In the genomic region with DNA sequence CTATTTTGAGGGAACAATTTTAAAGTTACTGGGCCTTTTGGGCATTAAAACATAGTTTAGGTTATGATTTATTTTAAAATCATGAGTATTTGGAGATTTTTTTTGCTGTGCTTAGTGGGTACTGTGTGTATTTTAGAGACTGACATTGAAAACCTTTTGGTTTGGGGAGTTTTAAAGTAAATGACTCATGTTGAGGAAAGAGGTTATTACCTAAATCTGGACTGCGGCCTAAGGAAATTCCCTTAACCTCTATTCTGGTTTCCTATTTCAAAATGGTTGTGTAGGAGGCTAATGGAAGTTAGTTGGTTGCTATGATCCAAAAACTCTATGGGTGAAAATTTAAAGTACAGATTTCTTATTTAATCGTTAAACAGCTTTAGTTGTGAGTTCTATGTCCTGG, we compare ENCODE assay signal across 10 cellular contexts. TPM values are rescaled to one million over a fixed set of nuclear protein-coding genes. Genes with fewer than 3 reads are reported as not detected.
DNase-seq lines count a peak whose midpoint lies in the region; ATAC-seq and TF ChIP-seq lines count a peak whose summit lies in the region.
"Had no signal": no experiment of that assay in that cellular context is flagged by ENCODE, and none has a peak within 500 bp of the region (broad histone marks: within the 10 kb centered on the region; RNA-seq: fewer than 3 reads in every experiment).

No MANE protein-coding gene starts in this region.

- ATAC-seq in HG03432 (IDR thresholded peaks at IDR 0.05; ENCODE audit: unreplicated experiment), result peak; percentile 79

- H3K4me3 ChIP-seq in AG09309 (ENCODE audit: control insufficient read depth, low read depth, low read length), result no peak overlapping the region
- no peak overlapping the region for H3K4me3 ChIP-seq in epithelial cell of esophagus (ENCODE audit: low read length)
- H3K4me3 ChIP-seq in spleen, result no peak overlapping the region
- H3K4me3 ChIP-seq: skin epidermis had no signal

- H3K36me3 ChIP-seq in spleen, result no peaks in the 10 kb centered on the region

- no peaks in the 10 kb centered on the region for H3K4me1 ChIP-seq in spleen

- intact Hi-C loops in spleen (cut with DNase I; ENCODE audit: low total_unique reads), result no loop called here

- TF ChIP-seq CTCF in AG09309 (IDR thresholded peaks at IDR 0.05; ENCODE audit: control insufficient read depth, insufficient read depth, low read depth, low read length, missing control alignments) (no peak), GM20000 (IDR thresholded peaks at IDR 0.05; ENCODE audit: extremely low read depth, missing control alignments) (no peak), epithelial cell of esophagus (IDR thresholded peaks at IDR 0.05; ENCODE audit: insufficient read depth, low read depth, low read length, missing control alignments) (no peak), spleen (IDR thresholded peaks at IDR 0.05 in 8 of 11, conservative IDR thresholded peaks at IDR 0.05 in 3 of 11) (no peak)

- 70 to 87% (median 77%) methylated on average over 2 of the region's 2 CpGs for WGBS in spleen, 5 donors

- no peak for TF ChIP-seq POLR2A in spleen (IDR thresholded peaks at IDR 0.05)

- H3K27ac ChIP-seq in spleen, result no peak overlapping the region
- H3K27ac ChIP-seq: skin epidermis had no signal

- no peaks in the 10 kb centered on the region for H3K9me3 ChIP-seq in spleen

- no peaks in the 10 kb centered on the region for H3K27me3 ChIP-seq in spleen (replicated peaks in 1 of 7)

- peak; percentile 24 for DNase-seq in AG09309 (ENCODE audit: low read depth)
- DNase-seq in GM20000 (ENCODE audit: low spot score), result peak; percentile 12
- peak; percentile 42 for DNase-seq in epithelial cell of esophagus (ENCODE audit: low read depth)
- DNase-seq in Kasumi-1 (lab: John Stamatoyannopoulos, UW), result no peak
- no peak for DNase-seq in spleen
- DNase-seq in AG20443 (ENCODE audit: low spot score), result no peak
- DNase-seq in SKM-1 treated with dmso at 0.1 percent for 144 hours (lab: John Stamatoyannopoulos, UW; ENCODE audit: unreplicated experiment), result no peak
- DNase-seq: midbrain had no signal

RNA-seq across cellular contexts. Expression of a gene that starts 57.3 kb away (rescaled TPM):
- 10 to 100 TPM; 12.4 to 26.9 (median 17.3) TPM for total RNA-seq in spleen
- 1 to 10 TPM; 4.0 to 5.6 (median 4.5) TPM for polyA plus RNA-seq in spleen

Comparison
In these comparisons a context has a peak if more than half of its experiments do, and no peak if none do; other contexts are left out.
1. DNase-seq: peak in AG09309 (single experiment), GM20000 (single experiment) and epithelial cell of esophagus (single experiment); none in Kasumi-1 (0 of 2), spleen (single experiment), AG20443 (single experiment) and SKM-1 treated with dmso at 0.1 percent for 144 hours (single experiment).